In the genomic region with DNA sequence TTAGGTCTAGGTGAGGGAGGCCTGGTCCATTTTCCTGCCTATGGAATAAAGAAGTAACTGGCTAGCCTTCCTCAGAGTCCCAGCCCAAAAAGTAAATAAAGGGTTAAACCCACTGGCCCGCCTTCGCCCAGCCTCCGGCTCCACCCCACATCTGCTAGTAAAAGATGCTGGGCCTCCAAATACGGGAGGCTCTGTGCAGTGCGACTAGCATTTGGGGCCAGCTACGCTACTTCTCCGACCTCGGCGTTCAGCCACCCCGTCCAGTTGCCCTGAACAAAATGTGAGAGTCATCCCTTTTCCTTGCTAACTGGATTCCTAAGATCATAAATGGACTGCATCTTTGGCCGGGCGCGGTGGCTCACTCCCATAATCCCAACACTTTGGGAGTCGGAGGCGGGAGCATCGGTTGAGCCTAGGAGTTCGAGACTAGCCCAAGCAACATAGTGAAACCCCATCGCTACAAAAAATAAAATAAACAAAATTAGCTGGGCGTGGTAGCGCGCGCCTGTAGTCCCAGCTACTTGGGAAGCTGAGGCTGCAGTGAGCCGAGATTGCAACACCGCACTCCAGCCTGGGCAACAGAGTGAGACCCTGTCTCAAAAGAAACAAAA, we compare ENCODE assay signal across 1 cellular context.
TF ChIP-seq lines count a peak whose summit lies in the region.

No MANE protein-coding gene starts in this region.

TF ChIP-seq in GM12878, 131 proteins besides CTCF, POLR2A, EP300 and RAD21:
- TF ChIP-seq, protein P1, sequence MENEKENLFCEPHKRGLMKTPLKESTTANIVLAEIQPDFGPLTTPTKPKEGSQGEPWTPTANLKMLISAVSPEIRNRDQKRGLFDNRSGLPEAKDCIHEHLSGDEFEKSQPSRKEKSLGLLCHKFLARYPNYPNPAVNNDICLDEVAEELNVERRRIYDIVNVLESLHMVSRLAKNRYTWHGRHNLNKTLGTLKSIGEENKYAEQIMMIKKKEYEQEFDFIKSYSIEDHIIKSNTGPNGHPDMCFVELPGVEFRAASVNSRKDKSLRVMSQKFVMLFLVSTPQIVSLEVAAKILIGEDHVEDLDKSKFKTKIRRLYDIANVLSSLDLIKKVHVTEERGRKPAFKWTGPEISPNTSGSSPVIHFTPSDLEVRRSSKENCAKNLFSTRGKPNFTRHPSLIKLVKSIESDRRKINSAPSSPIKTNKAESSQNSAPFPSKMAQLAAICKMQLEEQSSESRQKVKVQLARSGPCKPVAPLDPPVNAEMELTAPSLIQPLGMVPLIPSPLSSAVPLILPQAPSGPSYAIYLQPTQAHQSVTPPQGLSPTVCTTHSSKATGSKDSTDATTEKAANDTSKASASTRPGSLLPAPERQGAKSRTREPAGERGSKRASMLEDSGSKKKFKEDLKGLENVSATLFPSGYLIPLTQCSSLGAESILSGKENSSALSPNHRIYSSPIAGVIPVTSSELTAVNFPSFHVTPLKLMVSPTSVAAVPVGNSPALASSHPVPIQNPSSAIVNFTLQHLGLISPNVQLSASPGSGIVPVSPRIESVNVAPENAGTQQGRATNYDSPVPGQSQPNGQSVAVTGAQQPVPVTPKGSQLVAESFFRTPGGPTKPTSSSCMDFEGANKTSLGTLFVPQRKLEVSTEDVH (IDR thresholded peaks at IDR 0.05; ENCODE audit: low read depth, partially characterized antibody), result no peak
- TF ChIP-seq LARP7 (IDR thresholded peaks at IDR 0.05) (no peak), TBL1XR1 (IDR thresholded peaks at IDR 0.05; ENCODE audit: low read depth, low read length) (no peak), WRNIP1 (IDR thresholded peaks at IDR 0.05; ENCODE audit: borderline replicate concordance, low read depth, low read length) (no peak), MYC (IDR thresholded peaks at IDR 0.05; ENCODE audit: insufficient read depth, insufficient read length, insufficient replicate concordance, low read length, severe bottlenecking) (no peak), SMAD1 (IDR thresholded peaks at IDR 0.05; ENCODE audit: low read depth, partially characterized antibody) (no peak), BMI1 (IDR thresholded peaks at IDR 0.05; ENCODE audit: borderline replicate concordance) (no peak), CREB1 (IDR thresholded peaks at IDR 0.05; ENCODE audit: low read depth) (no peak), YBX1 (IDR thresholded peaks at IDR 0.05) (no peak), NFYA (IDR thresholded peaks at IDR 0.05; ENCODE audit: borderline replicate concordance, low read depth, low read length) (no peak)
- TF ChIP-seq, protein P2, sequence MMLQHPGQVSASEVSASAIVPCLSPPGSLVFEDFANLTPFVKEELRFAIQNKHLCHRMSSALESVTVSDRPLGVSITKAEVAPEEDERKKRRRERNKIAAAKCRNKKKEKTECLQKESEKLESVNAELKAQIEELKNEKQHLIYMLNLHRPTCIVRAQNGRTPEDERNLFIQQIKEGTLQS (IDR thresholded peaks at IDR 0.05; ENCODE audit: borderline replicate concordance, extremely low read depth, low read depth, low read length), result no peak
